26 cellular contexts compared by ENCODE assay signal in the genomic region with DNA sequence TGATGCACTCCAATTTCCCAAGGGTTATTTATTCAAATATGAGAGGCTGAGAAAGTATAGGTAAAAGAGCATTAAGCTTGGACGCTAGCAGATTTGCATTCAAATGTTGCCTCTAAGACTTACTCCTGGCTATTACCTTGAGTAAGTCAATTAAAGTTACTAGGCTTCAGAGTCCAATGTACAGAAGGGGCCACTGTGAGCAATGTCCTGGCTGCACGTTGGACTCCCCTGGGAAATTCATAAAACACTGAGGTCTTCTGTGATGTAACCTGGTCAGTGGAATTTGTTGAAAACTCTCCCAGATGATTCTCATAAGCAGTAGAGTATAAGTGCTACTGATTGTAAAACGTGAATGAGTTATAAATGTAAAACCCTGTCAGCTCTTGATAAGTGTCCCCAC.
"Had no signal": no experiment of that assay in that cellular context is flagged by ENCODE, and none has a peak within 500 bp of the region (broad histone marks: within the 10 kb centered on the region; RNA-seq: fewer than 3 reads in every experiment).

No MANE protein-coding gene starts in this region.

- H3K4me1 ChIP-seq: ascending aorta had no signal

- DNase-seq: activated CD4-positive, alpha-beta memory T cell treated with anti-CD3 and anti-CD28 coated beads, Interleukin-2, amount 10 ng/mL, durations not matched to agents 7 days and 5 days; activated CD4-positive, alpha-beta T cell treated with anti-CD3 and anti-CD28 coated beads for 1 hour; activated CD4-positive, alpha-beta T cell treated with anti-CD3 and anti-CD28 coated beads for 4 hours; activated CD4-positive, alpha-beta T cell treated with anti-CD3 and anti-CD28 coated beads, Interleukin-2, amount 10 ng/mL, durations not matched to agents 7 days and 5 days; activated CD4-positive, alpha-beta T cell treated with anti-CD3 and anti-CD28 coated beads, Interleukin-2, amount 50 U/mL, for 4 hours; activated CD8-positive, alpha-beta memory T cell treated with anti-CD3 and anti-CD28 coated beads, Interleukin-2, amount 50 U/mL, for 48 hours; activated gamma-delta T cell; activated naive CD4-positive, alpha-beta T cell; activated naive CD4-positive, alpha-beta T cell treated with anti-CD3 and anti-CD28 coated beads, Interleukin-2, amount 10 ng/mL, durations not matched to agents 7 days and 5 days; activated naive CD8-positive, alpha-beta T cell treated with anti-CD3 and anti-CD28 coated beads, Interleukin-2, amount 10 ng/mL, durations not matched to agents 7 days and 5 days; activated T-cell treated with anti-CD3 and anti-CD28 coated beads for 4 hours; activated T-cell treated with anti-CD3 and anti-CD28 coated beads, Interleukin-2, amount 50 U/mL, for 24 hours; activated T-cell treated with anti-CD3 and anti-CD28 coated beads, Interleukin-2, amount 50 U/mL, for 72 hours; brain microvascular endothelial cell; dorsolateral prefrontal cortex; effector memory CD4-positive, alpha-beta T cell; endodermal cell; foreskin fibroblast; head of caudate nucleus; T-helper 2 cell had no signal

- ATAC-seq: activated naive CD4-positive, alpha-beta T cell treated with anti-CD3 and anti-CD28 coated beads, Interleukin-2, amount 50 U/mL, for 72 hours; activated T-cell treated with anti-CD3 and anti-CD28 coated beads, Interleukin-2, amount 50 U/mL, for 72 hours; esophagus mucosa had no signal

- H3K27ac Mint-ChIP-seq: activated CD4-positive, alpha-beta memory T cell treated with anti-CD3 and anti-CD28 coated beads, Interleukin-2, amount 10 ng/mL, durations not matched to agents 7 days and 5 days; activated CD4-positive, alpha-beta T cell treated with anti-CD3 and anti-CD28 coated beads, Interleukin-2, amount 10 ng/mL, durations not matched to agents 7 days and 5 days; activated naive CD4-positive, alpha-beta T cell treated with anti-CD3 and anti-CD28 coated beads, Interleukin-2, amount 10 ng/mL, durations not matched to agents 7 days and 5 days; activated naive CD4-positive, alpha-beta T cell treated with anti-CD3 and anti-CD28 coated beads, Interleukin-2, amount 50 U/mL, for 72 hours; activated naive CD8-positive, alpha-beta T cell treated with anti-CD3 and anti-CD28 coated beads, Interleukin-2, amount 10 ng/mL, durations not matched to agents 7 days and 5 days; activated T-cell treated with anti-CD3 and anti-CD28 coated beads, Interleukin-2, amount 50 U/mL, for 24 hours; activated T-cell treated with anti-CD3 and anti-CD28 coated beads, Interleukin-2, amount 50 U/mL, for 72 hours; dendritic cell treated with granulocyte-macrophage colony-stimulating factor and Interleukin-4, amounts not matched to agents 40 ng/mL and 50 ng/mL, for 4 days had no signal

- H3K9me3 ChIP-seq: ascending aorta had no signal

- H3K36me3 Mint-ChIP-seq: activated naive CD4-positive, alpha-beta T cell treated with anti-CD3 and anti-CD28 coated beads, Interleukin-2, amount 10 ng/mL, durations not matched to agents 7 days and 5 days; activated naive CD4-positive, alpha-beta T cell treated with anti-CD3 and anti-CD28 coated beads, Interleukin-2, amount 50 U/mL, for 72 hours; activated naive CD8-positive, alpha-beta T cell treated with anti-CD3 and anti-CD28 coated beads, Interleukin-2, amount 10 ng/mL, durations not matched to agents 7 days and 5 days had no signal

- H3K27me3 ChIP-seq: ascending aorta, brain microvascular endothelial cell had no signal

- H3K4me3 Mint-ChIP-seq: activated CD4-positive, alpha-beta memory T cell treated with anti-CD3 and anti-CD28 coated beads, Interleukin-2, amount 10 ng/mL, durations not matched to agents 7 days and 5 days; activated CD4-positive, alpha-beta T cell treated with anti-CD3 and anti-CD28 coated beads, Interleukin-2, amount 10 ng/mL, durations not matched to agents 7 days and 5 days; activated naive CD4-positive, alpha-beta T cell treated with anti-CD3 and anti-CD28 coated beads, Interleukin-2, amount 10 ng/mL, durations not matched to agents 7 days and 5 days; activated naive CD8-positive, alpha-beta T cell treated with anti-CD3 and anti-CD28 coated beads, Interleukin-2, amount 10 ng/mL, durations not matched to agents 7 days and 5 days; activated T-cell treated with anti-CD3 and anti-CD28 coated beads, Interleukin-2, amount 50 U/mL, for 24 hours; activated T-cell treated with anti-CD3 and anti-CD28 coated beads, Interleukin-2, amount 50 U/mL, for 72 hours; central memory CD8-positive, alpha-beta T cell; dendritic cell treated with granulocyte-macrophage colony-stimulating factor and Interleukin-4, amounts not matched to agents 40 ng/mL and 50 ng/mL, for 4 days; endodermal cell had no signal

- H3K4me1 Mint-ChIP-seq: activated CD4-positive, alpha-beta memory T cell treated with anti-CD3 and anti-CD28 coated beads, Interleukin-2, amount 10 ng/mL, durations not matched to agents 7 days and 5 days; activated CD4-positive, alpha-beta T cell treated with anti-CD3 and anti-CD28 coated beads, Interleukin-2, amount 10 ng/mL, durations not matched to agents 7 days and 5 days; activated naive CD4-positive, alpha-beta T cell treated with anti-CD3 and anti-CD28 coated beads, Interleukin-2, amount 10 ng/mL, durations not matched to agents 7 days and 5 days; activated naive CD8-positive, alpha-beta T cell treated with anti-CD3 and anti-CD28 coated beads, Interleukin-2, amount 10 ng/mL, durations not matched to agents 7 days and 5 days; central memory CD8-positive, alpha-beta T cell had no signal

- H3K27me3 Mint-ChIP-seq: activated CD4-positive, alpha-beta memory T cell treated with anti-CD3 and anti-CD28 coated beads, Interleukin-2, amount 10 ng/mL, durations not matched to agents 7 days and 5 days; activated CD4-positive, alpha-beta T cell treated with anti-CD3 and anti-CD28 coated beads, Interleukin-2, amount 10 ng/mL, durations not matched to agents 7 days and 5 days; activated naive CD4-positive, alpha-beta T cell treated with anti-CD3 and anti-CD28 coated beads, Interleukin-2, amount 10 ng/mL, durations not matched to agents 7 days and 5 days; activated naive CD8-positive, alpha-beta T cell treated with anti-CD3 and anti-CD28 coated beads, Interleukin-2, amount 10 ng/mL, durations not matched to agents 7 days and 5 days; dendritic cell treated with granulocyte-macrophage colony-stimulating factor and Interleukin-4, amounts not matched to agents 40 ng/mL and 50 ng/mL, for 4 days had no signal

- H3K4me3 ChIP-seq: ascending aorta, coronary artery, dorsolateral prefrontal cortex had no signal

- H3K9me3 Mint-ChIP-seq: activated CD4-positive, alpha-beta T cell treated with anti-CD3 and anti-CD28 coated beads, Interleukin-2, amount 10 ng/mL, durations not matched to agents 7 days and 5 days; activated naive CD4-positive, alpha-beta T cell treated with anti-CD3 and anti-CD28 coated beads, Interleukin-2, amount 50 U/mL, for 72 hours; activated naive CD8-positive, alpha-beta T cell treated with anti-CD3 and anti-CD28 coated beads, Interleukin-2, amount 10 ng/mL, durations not matched to agents 7 days and 5 days; activated T-cell treated with anti-CD3 and anti-CD28 coated beads, Interleukin-2, amount 50 U/mL, for 24 hours; central memory CD8-positive, alpha-beta T cell; dendritic cell treated with granulocyte-macrophage colony-stimulating factor and Interleukin-4, amounts not matched to agents 40 ng/mL and 50 ng/mL, for 4 days; endodermal cell had no signal

- H3K36me3 ChIP-seq: ascending aorta, brain microvascular endothelial cell had no signal

- H3K27ac ChIP-seq: ascending aorta, brain microvascular endothelial cell, coronary artery, dorsolateral prefrontal cortex had no signal
